Comparison of ENCODE assay signal across 11 cellular contexts in the genomic region with DNA sequence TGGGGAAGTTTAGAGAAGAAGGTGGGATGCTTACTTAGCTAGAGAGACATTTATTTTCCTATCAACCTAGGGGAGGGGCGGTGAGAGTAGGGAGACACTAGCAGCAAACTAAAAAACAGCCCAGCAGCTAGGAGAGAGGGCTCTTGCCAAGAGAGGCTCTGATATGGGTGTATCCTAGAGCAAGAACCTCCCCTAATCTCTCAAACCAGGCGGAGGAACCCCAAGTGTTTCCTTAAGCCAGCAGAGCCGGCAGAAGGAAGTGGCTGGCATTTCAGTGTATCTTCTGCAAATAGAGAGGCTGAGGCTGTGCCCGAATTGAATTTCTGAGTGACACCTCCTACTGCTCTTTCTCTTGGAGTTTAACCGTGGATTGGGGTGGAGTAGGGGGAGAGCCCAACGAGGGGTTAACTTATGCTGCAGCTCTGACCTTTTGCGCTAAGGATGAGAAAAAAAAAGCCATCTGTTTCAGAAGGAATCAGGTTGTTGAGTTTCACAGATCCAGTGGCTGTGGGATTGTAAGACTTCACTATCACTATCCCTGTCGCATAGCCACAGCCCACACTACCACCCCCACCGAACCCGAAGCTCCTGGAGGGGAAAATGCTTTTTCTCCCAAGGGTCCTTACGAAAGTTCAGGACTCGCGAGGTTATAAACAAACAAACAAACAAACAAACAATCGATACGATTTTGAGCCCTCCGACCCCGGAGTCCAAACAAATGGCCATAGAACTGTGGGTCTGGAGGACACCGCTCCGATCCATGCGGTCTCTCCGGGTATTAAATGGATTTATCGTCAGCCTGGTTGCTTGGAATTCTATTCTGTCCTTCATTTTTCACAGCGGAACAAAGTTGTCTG. TPM values are rescaled to one million over a fixed set of nuclear protein-coding genes. Genes with fewer than 3 reads are reported as not detected.
A peak's percentile ranks its signal among the peaks of the same experiment; 100 is the strongest.
DNase-seq lines count a peak whose midpoint lies in the region; TF ChIP-seq lines count a peak whose summit lies in the region.
"Had no signal": no experiment of that assay in that cellular context is flagged by ENCODE, and none has a peak within 500 bp of the region (broad histone marks: within the 10 kb centered on the region; RNA-seq: fewer than 3 reads in every experiment).

No MANE protein-coding gene starts in this region.

- H3K4me3 ChIP-seq in skeletal muscle tissue (ENCODE audit: low read length in 3 of 3): peak overlapping the region; percentile 54 to 72 (median 61)

- H3K27ac Mint-ChIP-seq in T-helper 2 cell treated with Interferon-gamma antibody and Interleukin-4, amounts not matched to agents 5 μg/mL and 100 μg/mL, for 36 hours: no peak overlapping the region
- no peak overlapping the region for H3K27ac Mint-ChIP-seq in glutamatergic neuron (ENCODE audit: unreplicated experiment)
- H3K27ac Mint-ChIP-seq: CD4-positive, CD25-positive, alpha-beta regulatory T cell had no signal

- peaks cover 20% of the 10 kb centered on the region for H3K4me1 Mint-ChIP-seq in T-helper 2 cell treated with Interferon-gamma antibody and Interleukin-4, amounts not matched to agents 5 μg/mL and 100 μg/mL, for 36 hours (ENCODE audit: low read depth)
- peaks cover 8% of the 10 kb centered on the region for H3K4me1 Mint-ChIP-seq in glutamatergic neuron (ENCODE audit: low read depth, unreplicated experiment)

- H3K9me3 ChIP-seq in skeletal muscle tissue (ENCODE audit: control insufficient read depth in 3 of 3, low read length in 3 of 3): no peaks in the 10 kb centered on the region

- TF ChIP-seq CTCF in glutamatergic neuron (IDR thresholded peaks at IDR 0.05; ENCODE audit: partially characterized antibody, unreplicated experiment): no peak

- peak overlapping the region in 2 of 3 donors; percentile 75 for H3K9ac ChIP-seq in skeletal muscle tissue (ENCODE audit: low read depth in 1 of 3, low read length in 3 of 3)

- H3K27ac ChIP-seq in skeletal muscle tissue (ENCODE audit: low read depth, low read length): peak overlapping the region; percentile 81
- H3K27ac ChIP-seq: VCaP had no signal

- peaks cover 1% of the 10 kb centered on the region for H3K36me3 Mint-ChIP-seq in T-helper 2 cell treated with Interferon-gamma antibody and Interleukin-4, amounts not matched to agents 5 μg/mL and 100 μg/mL, for 36 hours (ENCODE audit: low read depth)
- H3K36me3 Mint-ChIP-seq in glutamatergic neuron (ENCODE audit: unreplicated experiment): peaks cover 5% of the 10 kb centered on the region
- H3K36me3 Mint-ChIP-seq: CD4-positive, CD25-positive, alpha-beta regulatory T cell had no signal

- H3K27me3 ChIP-seq in skeletal muscle tissue (ENCODE audit: control insufficient read depth in 3 of 3, insufficient read depth in 3 of 3, low read length in 3 of 3): peaks cover 3 to 5% (median 4%) of the 10 kb centered on the region in 3 donors

- peaks cover 70% of the 10 kb centered on the region for H3K27me3 Mint-ChIP-seq in T-helper 2 cell treated with Interferon-gamma antibody and Interleukin-4, amounts not matched to agents 5 μg/mL and 100 μg/mL, for 36 hours (ENCODE audit: low read depth)
- peaks cover 15% of the 10 kb centered on the region for H3K27me3 Mint-ChIP-seq in glutamatergic neuron (ENCODE audit: unreplicated experiment)

- peaks cover 0 to 39% (median 25%) of the 10 kb centered on the region in 3 donors for H3K4me1 ChIP-seq in skeletal muscle tissue (ENCODE audit: control insufficient read depth in 3 of 3, insufficient read depth in 3 of 3, low read length in 3 of 3)

- H3K36me3 ChIP-seq in skeletal muscle tissue (ENCODE audit: control insufficient read depth in 3 of 3, insufficient read depth in 3 of 3, low read length in 3 of 3): no peaks in the 10 kb centered on the region

- H3K4me3 Mint-ChIP-seq in T-helper 2 cell treated with Interferon-gamma antibody and Interleukin-4, amounts not matched to agents 5 μg/mL and 100 μg/mL, for 36 hours: peak overlapping the region; percentile 52
- peak overlapping the region; percentile 63 for H3K4me3 Mint-ChIP-seq in glutamatergic neuron (ENCODE audit: unreplicated experiment)

- no peaks in the 10 kb centered on the region for H3K9me3 Mint-ChIP-seq in T-helper 2 cell treated with Interferon-gamma antibody and Interleukin-4, amounts not matched to agents 5 μg/mL and 100 μg/mL, for 36 hours
- H3K9me3 Mint-ChIP-seq in glutamatergic neuron (ENCODE audit: unreplicated experiment): peaks cover 7% of the 10 kb centered on the region

- DNase-seq in T-helper 2 cell treated with Interferon-gamma antibody and Interleukin-4, amounts not matched to agents 5 μg/mL and 100 μg/mL, for 36 hours (ENCODE audit: low spot score): no peak
- DNase-seq in T-helper 2 cell (no peak), NCI-H69 (lab: John Stamatoyannopoulos, UW) (peak; percentile 83), glutamatergic neuron (no peak), EL (no peak), NCI-H2029 (lab: John Stamatoyannopoulos, UW) (no peak), dermis blood vessel endothelial cell (no peak)
- DNase-seq: NCI-H446 had no signal

RNA-seq across cellular contexts. Expression of gene ST8SIA5, which starts 1.3 kb away (rescaled TPM):
- 0.56 TPM for total RNA-seq in glutamatergic neuron (ENCODE audit: unreplicated experiment)
- 2.1 TPM for total RNA-seq in skeletal muscle tissue
- 0.09 TPM in 1 of 2 replicates, not detected in the other for total RNA-seq in dermis blood vessel endothelial cell
- total RNA-seq: CD4-positive, CD25-positive, alpha-beta regulatory T cell had no signal
